10 cellular contexts compared by ENCODE assay signal in genomic region chr7:7099584-7100014, GRCh38.
DNase-seq lines count a peak whose midpoint lies in the region; ATAC-seq, FAIRE-seq and TF ChIP-seq lines count a peak whose summit lies in the region.
"Had no signal": no experiment of that assay in that cellular context is flagged by ENCODE, and none has a peak within 500 bp of the region (broad histone marks: within the 10 kb centered on the region; RNA-seq: fewer than 3 reads in every experiment).

No MANE protein-coding gene starts in this region.

- peak; percentile 94 for FAIRE-seq in K562 (lab: Jason Lieb, UNC)
- FAIRE-seq in GM12891 (lab: Jason Lieb, UNC), result no peak
- FAIRE-seq: GM18507 had no signal

- H3K9me1 ChIP-seq in K562 (ENCODE audit: control insufficient read depth, insufficient read depth, low read length), result no peaks in the 10 kb centered on the region

- TF ChIP-seq POLR2A in K562 (conservative IDR thresholded peaks at IDR 0.05), result no peak
- no peak for TF ChIP-seq POLR2A in GM12891 (IDR thresholded peaks at IDR 0.05; ENCODE audit: low read depth, low read length)

- ATAC-seq in K562, result peak; percentile 71
- no peak for ATAC-seq in naive thymus-derived CD8-positive, alpha-beta T cell

- H2AFZ ChIP-seq in K562 (ENCODE audit: low read depth, low read length), result peak overlapping the region; percentile 57; the same call in 1 of the 2 replicates
- no peak overlapping the region for H2AFZ ChIP-seq in smooth muscle cell (ENCODE audit: low read depth)

- BruUV-seq in K562 (replicated peaks; lab: Mats Ljungman, UMichigan), result no TSS peak

- no peaks in the 10 kb centered on the region for H3K27me3 Mint-ChIP-seq in naive thymus-derived CD8-positive, alpha-beta T cell

- H4K20me1 ChIP-seq in K562 (replicated peaks; ENCODE audit: control insufficient read depth, insufficient read depth, low read length), result 0 out of 2 replicates have a peak, but pooled peaks cover 3% of the 10 kb centered on the region
- no peaks in the 10 kb centered on the region for H4K20me1 ChIP-seq in smooth muscle cell (ENCODE audit: low read depth)

- H3K4me1 ChIP-seq in BE2C, result peaks cover 9% of the 10 kb centered on the region
- peaks cover 22 to 38% of the 10 kb centered on the region in 2 experiments; a peak in 4 of 5 replicates for H3K4me1 ChIP-seq in K562 (replicated peaks in 1 of 2; ENCODE audit: control insufficient read depth in 2 of 2, insufficient read depth in 2 of 2, low read length in 2 of 2)
- peaks cover 37% of the 10 kb centered on the region for H3K4me1 ChIP-seq in iPS-18a (ENCODE audit: control insufficient read depth, low read depth, low read length)
- peaks cover 21% of the 10 kb centered on the region for H3K4me1 ChIP-seq in smooth muscle cell (ENCODE audit: low read depth)

- no peak overlapping the region for H3K27ac Mint-ChIP-seq in naive thymus-derived CD8-positive, alpha-beta T cell

- in situ Hi-C loops in K562 (cut with MboI), result loop anchor here (5.0 to 10.0 kb wide), 4 partner anchors 57 to 1195 kb away; partner anchors contain the start of gene COL28A1

- WGBS in K562 (ENCODE audit: insufficient coverage, low coverage, missing lambda C conversion rate), result 7% methylated on average over 1 of the region's 1 CpG
- WGBS in smooth muscle cell (ENCODE audit: low lambda C conversion rate), result 0% methylated on average over 1 of the region's 1 CpG

- H3K79me2 ChIP-seq in K562 (ENCODE audit: control insufficient read depth, insufficient read depth, low read length) (peaks cover 7% of the 10 kb centered on the region; the same call in 2 of the 3 replicates), smooth muscle cell (ENCODE audit: low read depth) (no peaks in the 10 kb centered on the region)

- peak; percentile 82 for TF ChIP-seq EP300 in K562 (IDR thresholded peaks at IDR 0.05; ENCODE audit: low read length)

- peak overlapping the region in 1 of 2 experiments; percentile 55; a peak in 3 of 4 replicates for H3K9ac ChIP-seq in K562 (ENCODE audit: insufficient read depth in 1 of 2, low read depth in 2 of 2, low read length in 2 of 2)
- H3K9ac ChIP-seq in iPS-18a (ENCODE audit: low read length), result peak overlapping the region; percentile 64
- H3K9ac ChIP-seq in smooth muscle cell (ENCODE audit: low read depth), result peak overlapping the region; percentile 58

- H3K36me3 ChIP-seq in BE2C (no peaks in the 10 kb centered on the region), K562 (ENCODE audit: control insufficient read depth, insufficient read depth, low read length) (no peaks in the 10 kb centered on the region), iPS-18a (ENCODE audit: control insufficient read depth, low read depth, low read length) (no peaks in the 10 kb centered on the region), smooth muscle cell (ENCODE audit: low read depth) (no peaks in the 10 kb centered on the region)

- no peak for TF ChIP-seq RAD21 in K562 (CRISPR knock-in tag; conservative IDR thresholded peaks at IDR 0.05 in 1 of 2, IDR thresholded peaks at IDR 0.05 in 1 of 2)

- H3K4me3 Mint-ChIP-seq in naive thymus-derived CD8-positive, alpha-beta T cell, result no peak overlapping the region
- H3K4me3 Mint-ChIP-seq: central memory CD8-positive, alpha-beta T cell had no signal

- H3K27me3 ChIP-seq in BE2C, result no peaks in the 10 kb centered on the region
- no peaks in the 10 kb centered on the region for H3K27me3 ChIP-seq in K562 (ENCODE audit: control insufficient read depth in 2 of 2, insufficient read depth in 2 of 2, low read length in 2 of 2)
- no peaks in the 10 kb centered on the region for H3K27me3 ChIP-seq in iPS-18a (ENCODE audit: control insufficient read depth, insufficient read depth, low read length)
- H3K27me3 ChIP-seq in smooth muscle cell (ENCODE audit: low read depth), result no peaks in the 10 kb centered on the region

- no peaks in the 10 kb centered on the region for H3K9me3 ChIP-seq in BE2C
- no peaks in the 10 kb centered on the region for H3K9me3 ChIP-seq in K562 (replicated peaks; ENCODE audit: control insufficient read depth, insufficient read depth, low read depth, low read length)
- H3K9me3 ChIP-seq in iPS-18a (ENCODE audit: control insufficient read depth, low read depth, low read length), result no peaks in the 10 kb centered on the region
- no peaks in the 10 kb centered on the region for H3K9me3 ChIP-seq in smooth muscle cell (replicated peaks; ENCODE audit: low read depth)

- peaks cover 5 to 14% (median 9%) of the 10 kb centered on the region in 4 donors for H3K4me1 Mint-ChIP-seq in naive thymus-derived CD8-positive, alpha-beta T cell

- H3K27ac ChIP-seq in K562 (ENCODE audit: extremely low read depth, low read depth, low read length) (peak overlapping the region; percentile 87), iPS-18a (ENCODE audit: low read length) (peak overlapping the region; percentile 91), smooth muscle cell (ENCODE audit: low read depth) (peak overlapping the region; percentile 86)

- H3K4me3 ChIP-seq in BE2C (ENCODE audit: low read depth, low read length) (no peak overlapping the region), K562 (no peak overlapping the region), iPS-18a (ENCODE audit: low read length) (peak overlapping the region; percentile 32), smooth muscle cell (no peak overlapping the region)

- POLR2A ChIA-PET in K562 (lab: Yijun Ruan, JAX), result interaction anchor here (0.6 to 1.6 kb wide), 10 partner anchors 9 to 462 kb away, joined by 3 to 7 read pairs (median 3); no protein-coding TSS in a partner anchor
- POLR2A ChIA-PET in naive thymus-derived CD8-positive, alpha-beta T cell (lab: Charles Lee), result interaction anchor here (0.6 to 0.8 kb wide), 4 partner anchors 52 to 84 kb away, joined by 3 to 4 read pairs (median 3); partner anchors contain the start of gene C1GALT1

- TF ChIP-seq CTCF in BE2C (IDR thresholded peaks at IDR 0.05; ENCODE audit: low read depth, low read length), result no peak
- no peak for TF ChIP-seq CTCF in K562 (IDR thresholded peaks at IDR 0.05 in 2 of 3, conservative IDR thresholded peaks at IDR 0.05 in 1 of 3; ENCODE audit: insufficient read depth in 2 of 3, low read depth in 1 of 3, low read length in 3 of 3)
- no peak for TF ChIP-seq CTCF in smooth muscle cell (IDR thresholded peaks at IDR 0.05; ENCODE audit: borderline replicate concordance, insufficient read depth, poor library complexity, severe bottlenecking)

- H3K9me3 Mint-ChIP-seq in naive thymus-derived CD8-positive, alpha-beta T cell, result no peaks in the 10 kb centered on the region
- H3K9me3 Mint-ChIP-seq: central memory CD8-positive, alpha-beta T cell had no signal

- H3F3A ChIP-seq in smooth muscle cell (ENCODE audit: low read depth), result peaks cover 3% of the 10 kb centered on the region

- intact Hi-C loops in K562 (cut with micrococcal nuclease), result loop anchor here (1.0 to 10.0 kb wide), 6 partner anchors 57 to 443 kb away; no protein-coding TSS in a partner anchor

- DNase-seq in BE2C, result peak; percentile 52
- DNase-seq in Kasumi-1 (lab: John Stamatoyannopoulos, UW), result peak; percentile 18 to 33
- DNase-seq in K562 (ENCODE audit: extremely low read depth in 1 of 4, low spot score in 3 of 4), result peak; percentile 69 to 93 (median 74)
- DNase-seq in smooth muscle cell (lab: John Stamatoyannopoulos, UW; ENCODE audit: unreplicated experiment), result peak; percentile 14
- no peak for DNase-seq in SKM-1 (lab: John Stamatoyannopoulos, UW; ENCODE audit: unreplicated experiment)
- DNase-seq in naive thymus-derived CD8-positive, alpha-beta T cell, result no peak
- DNase-seq in GM12891 (ENCODE audit: insufficient read length, low spot score), result no peak

- H3K4me2 ChIP-seq in K562 (ENCODE audit: insufficient read depth, low read length) (peak overlapping the region; percentile 82), smooth muscle cell (peak overlapping the region; percentile 71)

- CTCF ChIA-PET in K562 (lab: Yijun Ruan, JAX; ENCODE audit: low intra/inter-chr PET ratio), result no interaction called here

- H3K36me3 Mint-ChIP-seq in naive thymus-derived CD8-positive, alpha-beta T cell, result no peaks in the 10 kb centered on the region

TF ChIP-seq in K562, 482 proteins besides CTCF, POLR2A, EP300 and RAD21 (continues in another document):
- TF ChIP-seq PTBP1 (IDR thresholded peaks at IDR 0.05; ENCODE audit: low read depth, low read length), result no peak
- peak; percentile 84 for TF ChIP-seq MECOM (CRISPR knock-in tag; IDR thresholded peaks at IDR 0.05)
- TF ChIP-seq ELF4 (CRISPR knock-in tag; IDR thresholded peaks at IDR 0.05), result 0 out of 2 replicates have a peak, but pooled peaks have one; percentile 36
- no peak for TF ChIP-seq CREBBP (IDR thresholded peaks at IDR 0.05; ENCODE audit: low read depth, low read length)
- TF ChIP-seq CEBPG (CRISPR knock-in tag; IDR thresholded peaks at IDR 0.05), result no peak
- no peak for TF ChIP-seq CEBPG (tag; conservative IDR thresholded peaks at IDR 0.05 in 1 of 2, IDR thresholded peaks at IDR 0.05 in 1 of 2)
- no peak for TF ChIP-seq MXI1 (IDR thresholded peaks at IDR 0.05; ENCODE audit: low read depth, low read length)
- no peak for TF ChIP-seq COPS2 (conservative IDR thresholded peaks at IDR 0.05)
- TF ChIP-seq KDM4B (IDR thresholded peaks at IDR 0.05; ENCODE audit: borderline replicate concordance in 2 of 2, low read depth in 1 of 2), result no peak
- no peak for TF ChIP-seq RFX7 (CRISPR knock-in tag; IDR thresholded peaks at IDR 0.05)
- no peak for TF ChIP-seq ZNF184 (CRISPR knock-in tag; IDR thresholded peaks at IDR 0.05)
- TF ChIP-seq RBM14 (IDR thresholded peaks at IDR 0.05; ENCODE audit: borderline replicate concordance, insufficient read depth, low read depth, low read length), result no peak
- no peak for TF ChIP-seq YBX1 (IDR thresholded peaks at IDR 0.05)

TF ChIP-seq in GM12891, 5 proteins besides CTCF, POLR2A, EP300 and RAD21:
- TF ChIP-seq SPI1 (IDR thresholded peaks at IDR 0.05; ENCODE audit: low read depth, low read length) (no peak), PAX5 (IDR thresholded peaks at IDR 0.05; ENCODE audit: insufficient read depth, low read length, severe bottlenecking) (no peak), POU2F2 (IDR thresholded peaks at IDR 0.05; ENCODE audit: low read depth, low read length) (no peak), POLR2AphosphoS5 (IDR thresholded peaks at IDR 0.05; ENCODE audit: low read depth, low read length) (no peak), TAF1 (IDR thresholded peaks at IDR 0.05; ENCODE audit: low read depth, low read length) (no peak)

Comparison
In these comparisons a context has a peak if more than half of its experiments do, and no peak if none do; other contexts are left out.
1. DNase-seq: peak in BE2C (single experiment), Kasumi-1 (2 of 2), K562 (4 of 4) and smooth muscle cell (single experiment); none in SKM-1 (single experiment), naive thymus-derived CD8-positive, alpha-beta T cell (0 of 10) and GM12891 (single experiment).
2. Peak in every context shown above with its lines, with median percentiles within 50 percentile points of each other: H3K27ac ChIP-seq.